ENCODE assay signal across 23 cellular contexts in the genomic region with DNA sequence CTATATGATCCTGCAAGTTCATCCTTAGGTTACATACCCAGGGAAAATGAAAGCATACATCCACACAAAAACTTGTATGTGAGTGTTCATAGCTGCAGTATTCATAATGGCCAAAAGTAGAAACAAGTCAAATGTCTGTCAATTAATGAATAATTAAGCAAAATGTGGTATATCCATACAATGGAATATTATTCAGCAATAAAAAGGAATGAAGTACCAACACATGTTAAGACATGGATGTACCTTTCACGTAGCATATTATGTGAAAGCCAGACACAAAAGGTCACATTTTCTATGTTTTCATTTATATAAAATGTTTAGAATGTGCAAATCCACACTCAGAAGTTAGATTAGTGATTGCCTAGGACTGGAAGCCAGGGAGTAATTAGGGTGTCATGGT.
DNase-seq lines count a peak whose midpoint lies in the region; ATAC-seq and TF ChIP-seq lines count a peak whose summit lies in the region.
"Had no signal": no experiment of that assay in that cellular context is flagged by ENCODE, and none has a peak within 500 bp of the region (broad histone marks: within the 10 kb centered on the region; RNA-seq: fewer than 3 reads in every experiment).

No MANE protein-coding gene starts in this region.

- H2AFZ ChIP-seq in DND-41 (ENCODE audit: low read depth, low read length): no peak overlapping the region

- no peaks in the 10 kb centered on the region for H3K27me3 ChIP-seq in DND-41 (ENCODE audit: insufficient read depth, low read length, poor library complexity)
- H3K27me3 ChIP-seq in naive thymus-derived CD4-positive, alpha-beta T cell (ENCODE audit: control insufficient read depth in 2 of 2, insufficient read depth in 2 of 2, low read length in 2 of 2): no peaks in the 10 kb centered on the region
- H3K27me3 ChIP-seq: BLaER1 treated with 17β-estradiol and CSF1 and Interleukin-3, amounts not matched to agents 10 nM and 100 nM had no signal

- peak overlapping the region; percentile 75 for H3K27ac ChIP-seq in DND-41 (ENCODE audit: low read length)
- H3K27ac ChIP-seq in naive thymus-derived CD4-positive, alpha-beta T cell (ENCODE audit: low read depth, low read length): no peak overlapping the region
- H3K27ac ChIP-seq: A549; BLaER1 treated with 17β-estradiol and CSF1 and Interleukin-3, amounts not matched to agents 10 nM and 100 nM; KMS-11 had no signal

- H3K4me3 ChIP-seq in DND-41 (ENCODE audit: low read depth in 1 of 2, low read length in 2 of 2): no peak overlapping the region
- no peak overlapping the region for H3K4me3 ChIP-seq in naive thymus-derived CD4-positive, alpha-beta T cell (ENCODE audit: low read length)
- H3K4me3 ChIP-seq: A549; BLaER1 treated with 17β-estradiol and CSF1 and Interleukin-3, amounts not matched to agents 10 nM and 100 nM; HAP-1 had no signal

- H3K36me3 Mint-ChIP-seq in activated naive CD4-positive, alpha-beta T cell treated with anti-CD3 and anti-CD28 coated beads, Interleukin-2, amount 10 ng/mL, durations not matched to agents 7 days and 5 days: peaks cover 1% of the 10 kb centered on the region
- peaks cover 15% of the 10 kb centered on the region for H3K36me3 Mint-ChIP-seq in activated CD8-positive, alpha-beta T cell treated with anti-CD3 and anti-CD28 coated beads, Interleukin-2, amount 10 ng/mL, durations not matched to agents 7 days and 5 days (ENCODE audit: low read depth)
- H3K36me3 Mint-ChIP-seq in naive thymus-derived CD4-positive, alpha-beta T cell: peaks cover 2 to 11% (median 6%) of the 10 kb centered on the region in 5 donors

- TF ChIP-seq CTCF in DND-41 (IDR thresholded peaks at IDR 0.05; ENCODE audit: borderline replicate concordance, extremely low read depth, low read length, poor library complexity, severe bottlenecking): no peak

- H3K9me3 ChIP-seq in DND-41 (ENCODE audit: insufficient read depth, low read length, severe bottlenecking): no peaks in the 10 kb centered on the region
- no peaks in the 10 kb centered on the region for H3K9me3 ChIP-seq in naive thymus-derived CD4-positive, alpha-beta T cell (ENCODE audit: control insufficient read depth in 2 of 3, low read length in 3 of 3)
- H3K9me3 ChIP-seq: A549, HAP-1 had no signal

- H3K4me1 Mint-ChIP-seq in activated naive CD4-positive, alpha-beta T cell treated with anti-CD3 and anti-CD28 coated beads, Interleukin-2, amount 10 ng/mL, durations not matched to agents 7 days and 5 days: peaks cover 16% of the 10 kb centered on the region
- H3K4me1 Mint-ChIP-seq in activated CD8-positive, alpha-beta T cell treated with anti-CD3 and anti-CD28 coated beads, Interleukin-2, amount 10 ng/mL, durations not matched to agents 7 days and 5 days (ENCODE audit: low read depth): peaks cover 31% of the 10 kb centered on the region
- H3K4me1 Mint-ChIP-seq in naive thymus-derived CD4-positive, alpha-beta T cell: peaks cover 0 to 65% (median 33%) of the 10 kb centered on the region in 7 donors

- peaks cover 59% of the 10 kb centered on the region for H3K36me3 ChIP-seq in DND-41 (ENCODE audit: insufficient read depth, low read length)
- no peaks in the 10 kb centered on the region for H3K36me3 ChIP-seq in naive thymus-derived CD4-positive, alpha-beta T cell (ENCODE audit: control insufficient read depth in 2 of 3, insufficient read depth in 3 of 3, low read length in 3 of 3)
- H3K36me3 ChIP-seq: BLaER1 treated with 17β-estradiol and CSF1 and Interleukin-3, amounts not matched to agents 10 nM and 100 nM; HAP-1 had no signal

- H3K9me3 Mint-ChIP-seq in activated naive CD4-positive, alpha-beta T cell treated with anti-CD3 and anti-CD28 coated beads, Interleukin-2, amount 10 ng/mL, durations not matched to agents 7 days and 5 days: peaks cover 15% of the 10 kb centered on the region
- H3K9me3 Mint-ChIP-seq in activated CD8-positive, alpha-beta T cell treated with anti-CD3 and anti-CD28 coated beads, Interleukin-2, amount 10 ng/mL, durations not matched to agents 7 days and 5 days (ENCODE audit: insufficient read depth): peaks cover 26% of the 10 kb centered on the region
- H3K9me3 Mint-ChIP-seq in naive thymus-derived CD4-positive, alpha-beta T cell: peaks cover 0 to 75% (median 4%) of the 10 kb centered on the region in 11 donors

- peaks cover 92% of the 10 kb centered on the region for H3K79me2 ChIP-seq in DND-41 (ENCODE audit: insufficient read depth, low read length)

- peaks cover 9% of the 10 kb centered on the region for H3K27me3 Mint-ChIP-seq in activated naive CD4-positive, alpha-beta T cell treated with anti-CD3 and anti-CD28 coated beads, Interleukin-2, amount 10 ng/mL, durations not matched to agents 7 days and 5 days
- H3K27me3 Mint-ChIP-seq in activated CD8-positive, alpha-beta T cell treated with anti-CD3 and anti-CD28 coated beads, Interleukin-2, amount 10 ng/mL, durations not matched to agents 7 days and 5 days (ENCODE audit: low read depth): no peaks in the 10 kb centered on the region
- peaks cover 0 to 17% (median 0%) of the 10 kb centered on the region in 5 donors for H3K27me3 Mint-ChIP-seq in naive thymus-derived CD4-positive, alpha-beta T cell

- no peak overlapping the region for H3K4me3 Mint-ChIP-seq in activated naive CD4-positive, alpha-beta T cell treated with anti-CD3 and anti-CD28 coated beads, Interleukin-2, amount 10 ng/mL, durations not matched to agents 7 days and 5 days
- H3K4me3 Mint-ChIP-seq in activated CD8-positive, alpha-beta T cell treated with anti-CD3 and anti-CD28 coated beads, Interleukin-2, amount 10 ng/mL, durations not matched to agents 7 days and 5 days: peak overlapping the region; percentile 0
- H3K4me3 Mint-ChIP-seq in naive thymus-derived CD4-positive, alpha-beta T cell: peak overlapping the region in 7 of 10 donors; percentile 37 to 75 (median 64)

- POLR2A ChIA-PET in activated CD8-positive, alpha-beta T cell treated with anti-CD3 and anti-CD28 coated beads, Interleukin-2, amount 10 ng/mL, durations not matched to agents 7 days and 5 days (lab: Charles Lee): interaction anchor here (2.1 to 2.8 kb wide), 2 partner anchors 12 to 75 kb away, joined by 9 to 18 read pairs; a partner anchor contains a TSS
- POLR2A ChIA-PET in naive thymus-derived CD4-positive, alpha-beta T cell (lab: Charles Lee): interaction anchor here (0.9 to 10.8 kb wide), 11 partner anchors 8 to 1912 kb away, joined by 3 to 144 read pairs (median 5); a partner anchor contains a TSS

- CTCF ChIA-PET in activated naive CD4-positive, alpha-beta T cell treated with anti-CD3 and anti-CD28 coated beads, Interleukin-2, amount 10 ng/mL, durations not matched to agents 7 days and 5 days (lab: Charles Lee): no interaction called here
- CTCF ChIA-PET in activated CD8-positive, alpha-beta T cell treated with anti-CD3 and anti-CD28 coated beads, Interleukin-2, amount 10 ng/mL, durations not matched to agents 7 days and 5 days (lab: Charles Lee): interaction anchor here (1.1 kb wide), 1 partner anchor 11 kb away, joined by 3 read pairs; no protein-coding TSS in a partner anchor
- CTCF ChIA-PET in naive thymus-derived CD4-positive, alpha-beta T cell (lab: Charles Lee): interaction anchor here (1.7 to 2.0 kb wide), 2 partner anchors 11 to 75 kb away, joined by 6 to 9 read pairs; a partner anchor contains a TSS

- H3K4me2 ChIP-seq in DND-41 (ENCODE audit: insufficient read depth, low read length): peak overlapping the region; percentile 50
- H3K4me2 ChIP-seq: A549; BLaER1 treated with 17β-estradiol and CSF1 and Interleukin-3, amounts not matched to agents 10 nM and 100 nM; KMS-11 had no signal

- peaks cover 61% of the 10 kb centered on the region for H3K4me1 ChIP-seq in DND-41 (ENCODE audit: insufficient read depth, low read length)
- peaks cover 0 to 28% of the 10 kb centered on the region in 2 donors for H3K4me1 ChIP-seq in naive thymus-derived CD4-positive, alpha-beta T cell (ENCODE audit: control insufficient read depth in 2 of 2, insufficient read depth in 2 of 2, low read length in 2 of 2)
- H3K4me1 ChIP-seq: A549; BLaER1 treated with 17β-estradiol and CSF1 and Interleukin-3, amounts not matched to agents 10 nM and 100 nM; HAP-1 had no signal

- no peak for DNase-seq in activated naive CD4-positive, alpha-beta T cell treated with anti-CD3 and anti-CD28 coated beads, Interleukin-2, amount 10 ng/mL, durations not matched to agents 7 days and 5 days
- DNase-seq in activated naive CD4-positive, alpha-beta T cell treated with anti-CD3 and anti-CD28 coated beads, Interleukin-2, amount 50 U/mL, for 16 hours: no peak
- DNase-seq in DND-41 (no peak), SHP77 treated with DMSO at 0.1 percent for 48 hours (lab: John Stamatoyannopoulos, UW) (no peak)
- no peak for DNase-seq in activated CD8-positive, alpha-beta T cell treated with anti-CD3 and anti-CD28 coated beads, Interleukin-2, amount 10 ng/mL, durations not matched to agents 7 days and 5 days
- no peak for DNase-seq in naive thymus-derived CD4-positive, alpha-beta T cell
- DNase-seq: AML-193, Calu3, DMS79 treated with DMSO at 0.1 percent for 48 hours, GOT3, IMR-90, NCI-H1048, NCI-H1694, NCI-H2029 treated with DMSO at 0.1 percent for 48 hours, NCI-H2227 treated with DMSO at 0.1 percent for 48 hours, NCI-H526 treated with DMSO at 0.1 percent for 48 hours, Right ventricle myocardium superior, RPMI8226 had no signal

- intact Hi-C loops in naive thymus-derived CD4-positive, alpha-beta T cell (cut with micrococcal nuclease): loop anchor here in 1 of 2 donors (1.0 to 10.0 kb wide), 3 partner anchors 12 to 256 kb away; a partner anchor contains a TSS

- peak overlapping the region; percentile 82 for H3K27ac Mint-ChIP-seq in activated naive CD4-positive, alpha-beta T cell treated with anti-CD3 and anti-CD28 coated beads, Interleukin-2, amount 10 ng/mL, durations not matched to agents 7 days and 5 days
- peak overlapping the region; percentile 48 for H3K27ac Mint-ChIP-seq in activated CD8-positive, alpha-beta T cell treated with anti-CD3 and anti-CD28 coated beads, Interleukin-2, amount 10 ng/mL, durations not matched to agents 7 days and 5 days
- peak overlapping the region in 7 of 9 donors; percentile 72 to 89 (median 85) for H3K27ac Mint-ChIP-seq in naive thymus-derived CD4-positive, alpha-beta T cell

- H3K9ac ChIP-seq in DND-41 (ENCODE audit: low read depth, low read length): peak overlapping the region; percentile 35
- H3K9ac ChIP-seq: BLaER1 treated with 17β-estradiol and CSF1 and Interleukin-3, amounts not matched to agents 10 nM and 100 nM; KMS-11 had no signal

- ATAC-seq in DND-41 (ENCODE audit: insufficient read depth, low read depth) (no peak), HG02973 (IDR thresholded peaks at IDR 0.05; ENCODE audit: unreplicated experiment) (no peak)
- no peak for ATAC-seq in activated CD8-positive, alpha-beta T cell treated with anti-CD3 and anti-CD28 coated beads, Interleukin-2, amount 10 ng/mL, durations not matched to agents 7 days and 5 days
- ATAC-seq in naive thymus-derived CD4-positive, alpha-beta T cell: no peak
- ATAC-seq: A549 had no signal

- no peaks in the 10 kb centered on the region for H4K20me1 ChIP-seq in DND-41 (ENCODE audit: insufficient read depth, low read length)
- H4K20me1 ChIP-seq: BLaER1 treated with 17β-estradiol and CSF1 and Interleukin-3, amounts not matched to agents 10 nM and 100 nM had no signal
